Comparison of ENCODE assay signal across 26 cellular contexts in the genomic region with DNA sequence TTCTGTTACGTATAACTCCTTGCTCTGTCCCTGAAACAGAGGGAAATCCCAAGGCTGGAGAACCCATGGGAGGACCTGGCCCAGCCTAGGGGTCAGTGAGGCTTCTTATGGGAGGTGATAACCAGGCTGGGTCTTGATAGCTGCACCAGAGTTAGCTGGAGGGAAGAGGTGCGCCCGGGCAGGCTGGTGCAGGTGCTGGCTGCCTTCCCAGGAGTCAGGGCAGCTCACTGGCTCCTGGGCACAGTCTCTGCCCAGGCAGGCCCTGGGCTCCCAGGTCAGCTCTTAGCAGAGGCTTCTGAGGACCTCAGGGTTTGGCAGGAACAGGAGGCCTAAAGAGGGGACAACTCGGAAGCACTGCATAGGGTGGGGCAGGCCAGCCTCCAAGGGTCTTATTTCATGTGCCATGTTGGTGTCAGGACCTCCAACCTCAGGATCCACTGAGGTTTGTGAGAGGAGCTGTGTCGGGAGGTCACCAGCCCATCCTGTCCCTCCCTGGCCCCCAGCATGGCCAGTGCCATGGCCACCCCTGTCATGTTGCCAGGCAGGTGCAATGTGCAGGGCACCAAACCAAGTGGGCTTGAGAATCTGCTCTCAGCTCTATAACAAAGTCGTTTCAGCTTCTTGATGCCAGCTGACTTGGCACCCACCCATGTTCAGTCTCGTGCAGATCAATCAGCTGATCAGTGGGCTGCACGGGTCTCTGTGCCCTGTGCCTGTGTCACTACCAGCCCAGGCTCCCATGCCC. TPM values are rescaled to one million over a fixed set of nuclear protein-coding genes. Genes with fewer than 3 reads are reported as not detected.
DNase-seq lines count a peak whose midpoint lies in the region; ATAC-seq and TF ChIP-seq lines count a peak whose summit lies in the region.
"Had no signal": no experiment of that assay in that cellular context is flagged by ENCODE, and none has a peak within 500 bp of the region (broad histone marks: within the 10 kb centered on the region; RNA-seq: fewer than 3 reads in every experiment).

No MANE protein-coding gene starts in this region.

- CTCF ChIA-PET in IMR-90 (lab: Yijun Ruan, JAX): interaction anchor here (0.9 kb wide), 1 partner anchor 10 kb away, joined by 3 read pairs; no protein-coding TSS in a partner anchor

- no peak overlapping the region for H4K8ac ChIP-seq in IMR-90 (ENCODE audit: low read depth in 2 of 2, low read length in 2 of 2)

- H3K36me3 Mint-ChIP-seq in glutamatergic neuron (ENCODE audit: unreplicated experiment): peaks cover 9% of the 10 kb centered on the region

- H2BK20ac ChIP-seq in IMR-90 (ENCODE audit: low read depth, low read length): no peak overlapping the region

- H2AFZ ChIP-seq in IMR-90 (replicated peaks; ENCODE audit: low read length, poor library complexity) (peak overlapping the region; percentile 21), osteoblast (ENCODE audit: low read length) (no peak overlapping the region)

- WGBS in IMR-90 (ENCODE audit: extremely low coverage in 2 of 2, insufficient read length in 1 of 2), 2 experiments: 49% methylated on average over 3 of the region's 8 CpGs; no CpG with 5 or more reads in 1 of the 2 experiments

- H3K4me3 Mint-ChIP-seq in glutamatergic neuron (ENCODE audit: unreplicated experiment): no peak overlapping the region
- H3K4me3 Mint-ChIP-seq: activated CD4-positive, alpha-beta T cell treated with anti-CD3 and anti-CD28 coated beads for 36 hours; activated T-cell treated with anti-CD3 and anti-CD28 coated beads, Interleukin-2, amount 50 U/mL, for 4 hours; effector memory CD8-positive, alpha-beta T cell; HFFc6; T-helper 1 cell treated with Interleukin-12 subunit alpha and Interleukin-12 subunit beta and Interleukin-4 antibody, amounts not matched to agents 30 μg/mL and 1 μg/mL, for 36 hours had no signal

- H4K20me1 ChIP-seq in IMR-90 (ENCODE audit: insufficient read depth, low read length) (no peaks in the 10 kb centered on the region), osteoblast (ENCODE audit: insufficient read depth, low read length) (no peaks in the 10 kb centered on the region)
- H4K20me1 ChIP-seq: BLaER1 had no signal

- H3K4me1 ChIP-seq in IMR-90 (ENCODE audit: control insufficient read depth, insufficient read depth, low read length) (no peaks in the 10 kb centered on the region), RWPE2 (ENCODE audit: insufficient read depth, poor library complexity, severe bottlenecking) (peaks cover 10% of the 10 kb centered on the region), osteoblast (ENCODE audit: insufficient read depth, low read length) (no peaks in the 10 kb centered on the region)
- H3K4me1 ChIP-seq: Caco-2, gastroesophageal sphincter, tibial artery had no signal

- H3K23ac ChIP-seq in IMR-90 (ENCODE audit: low read depth, low read length): no peak overlapping the region

- no peak overlapping the region for H3K4me3 ChIP-seq in IMR-90 (ENCODE audit: insufficient read depth, low read depth, low read length)
- H3K4me3 ChIP-seq in RWPE2 (ENCODE audit: severe bottlenecking): no peak overlapping the region
- H3K4me3 ChIP-seq in osteoblast (ENCODE audit: insufficient read depth, low read length): no peak overlapping the region
- H3K4me3 ChIP-seq: BLaER1, coronary artery, gastroesophageal sphincter, tibial artery had no signal

- H3K36me3 ChIP-seq in IMR-90 (ENCODE audit: control insufficient read depth, insufficient read depth, low read length) (no peaks in the 10 kb centered on the region), RWPE2 (ENCODE audit: low read depth) (no peaks in the 10 kb centered on the region), osteoblast (ENCODE audit: insufficient read depth, low read length) (no peaks in the 10 kb centered on the region)
- H3K36me3 ChIP-seq: BLaER1, gastroesophageal sphincter, tibial artery had no signal

- peaks cover 12% of the 10 kb centered on the region for H3K9me3 ChIP-seq in IMR-90 (ENCODE audit: control insufficient read depth, insufficient read depth, low read length)
- no peaks in the 10 kb centered on the region for H3K9me3 ChIP-seq in RWPE2 (ENCODE audit: severe bottlenecking)
- H3K9me3 ChIP-seq in osteoblast (ENCODE audit: low read depth, low read length): peaks cover 9% of the 10 kb centered on the region

- H2BK120ac ChIP-seq in IMR-90 (ENCODE audit: low read depth, low read length): no peak overlapping the region

- no peak overlapping the region for H3K4ac ChIP-seq in IMR-90 (ENCODE audit: low read depth, low read length)

- no peak for TF ChIP-seq POLR2A in IMR-90 (IDR thresholded peaks at IDR 0.05; ENCODE audit: low read depth, low read length)

- no peak overlapping the region for H2BK15ac ChIP-seq in IMR-90 (ENCODE audit: low read depth, low read length)

- dilution Hi-C loops in IMR-90 (cut with HindIII; ENCODE audit: low sequenced_read_pairs, unreplicated experiment): no loop called here

- H3K4me1 Mint-ChIP-seq in glutamatergic neuron (ENCODE audit: low read depth, unreplicated experiment): peaks cover 3% of the 10 kb centered on the region

- ATAC-seq in IMR-90 (ENCODE audit: low read depth) (no peak), RWPE2 (ENCODE audit: low read depth) (peak; percentile 95), left cardiac atrium (peak in 1 of 2 donors; percentile 60), GM19455 (IDR thresholded peaks at IDR 0.05; ENCODE audit: unreplicated experiment) (no peak)
- ATAC-seq: activated CD4-positive, alpha-beta T cell treated with anti-CD3 and anti-CD28 coated beads for 36 hours; activated T-cell treated with anti-CD3 and anti-CD28 coated beads, Interleukin-2, amount 50 U/mL, for 4 hours; effector memory CD8-positive, alpha-beta T cell; gastroesophageal sphincter had no signal

- peaks cover 6% of the 10 kb centered on the region for H3K27me3 Mint-ChIP-seq in glutamatergic neuron (ENCODE audit: unreplicated experiment)
- H3K27me3 Mint-ChIP-seq: activated CD4-positive, alpha-beta T cell treated with anti-CD3 and anti-CD28 coated beads for 36 hours had no signal

- H3K18ac ChIP-seq in IMR-90 (ENCODE audit: low read depth, low read length): no peak overlapping the region

- peaks cover 16% of the 10 kb centered on the region for H3K27me3 ChIP-seq in IMR-90 (ENCODE audit: control insufficient read depth, insufficient read depth, low read length)
- no peaks in the 10 kb centered on the region for H3K27me3 ChIP-seq in RWPE2 (ENCODE audit: insufficient read depth, poor library complexity, severe bottlenecking)
- no peaks in the 10 kb centered on the region for H3K27me3 ChIP-seq in osteoblast (ENCODE audit: insufficient read depth, low read length)
- H3K27me3 ChIP-seq: BLaER1, gastroesophageal sphincter had no signal

- H3K79me2 ChIP-seq in osteoblast (ENCODE audit: insufficient read depth, low read length): no peaks in the 10 kb centered on the region

- H3K27ac ChIP-seq in IMR-90 (ENCODE audit: insufficient read depth, low read length): no peak overlapping the region
- H3K27ac ChIP-seq in RWPE2 (ENCODE audit: poor library complexity, severe bottlenecking): no peak overlapping the region
- no peak overlapping the region for H3K27ac ChIP-seq in osteoblast (ENCODE audit: low read depth, low read length)
- no peak overlapping the region for H3K27ac ChIP-seq in substantia nigra (ENCODE audit: low read depth, low read length, poor library complexity, severe bottlenecking)
- H3K27ac ChIP-seq: BLaER1, coronary artery, gastroesophageal sphincter, KMS-11, tibial artery had no signal

- TF ChIP-seq RAD21 in IMR-90 (IDR thresholded peaks at IDR 0.05; ENCODE audit: low read length): no peak

- no peaks in the 10 kb centered on the region for H3K79me1 ChIP-seq in IMR-90 (ENCODE audit: low read depth in 1 of 2, low read length in 2 of 2)

- H4K5ac ChIP-seq in IMR-90 (ENCODE audit: low read depth, low read length): no peak overlapping the region

- H3K9ac ChIP-seq in IMR-90 (ENCODE audit: low read depth, low read length): no peak overlapping the region
- H3K9ac ChIP-seq: BLaER1, KMS-11 had no signal

- H3K9me3 Mint-ChIP-seq in glutamatergic neuron (ENCODE audit: unreplicated experiment): peaks cover 7% of the 10 kb centered on the region
- H3K9me3 Mint-ChIP-seq: effector memory CD8-positive, alpha-beta T cell had no signal

- no TSS peak for BruUV-seq in IMR-90 (replicated peaks; lab: Mats Ljungman, UMichigan)

- no peak overlapping the region for H3K27ac Mint-ChIP-seq in glutamatergic neuron (ENCODE audit: unreplicated experiment)
- H3K27ac Mint-ChIP-seq: activated CD4-positive, alpha-beta T cell treated with anti-CD3 and anti-CD28 coated beads for 36 hours; effector memory CD8-positive, alpha-beta T cell; HFFc6; T-helper 1 cell treated with Interleukin-12 subunit alpha and Interleukin-12 subunit beta and Interleukin-4 antibody, amounts not matched to agents 30 μg/mL and 1 μg/mL, for 36 hours had no signal

- TF ChIP-seq CTCF in IMR-90 (conservative IDR thresholded peaks at IDR 0.05; ENCODE audit: low read depth, low read length): no peak
- TF ChIP-seq CTCF in RWPE2 (IDR thresholded peaks at IDR 0.05; ENCODE audit: poor library complexity, severe bottlenecking): no peak
- no peak for TF ChIP-seq CTCF in osteoblast (IDR thresholded peaks at IDR 0.05; ENCODE audit: extremely low read depth, low read depth, low read length)
- no peak for TF ChIP-seq CTCF in glutamatergic neuron (IDR thresholded peaks at IDR 0.05; ENCODE audit: partially characterized antibody, unreplicated experiment)

- POLR2A ChIA-PET in IMR-90 (lab: Charles Lee; ENCODE audit: unreplicated experiment): no interaction called here

- no peak overlapping the region for H2AK5ac ChIP-seq in IMR-90 (ENCODE audit: low read depth, low read length)

- no peaks in the 10 kb centered on the region for H3K9me1 ChIP-seq in IMR-90 (ENCODE audit: insufficient read depth, low read length)

- H3K56ac ChIP-seq in IMR-90 (ENCODE audit: extremely low read depth, insufficient read depth, low read length): no peak overlapping the region

- H4K91ac ChIP-seq in IMR-90 (ENCODE audit: insufficient read depth, low read depth, low read length): no peak overlapping the region

- no peak overlapping the region for H2AK9ac ChIP-seq in IMR-90 (replicated peaks; ENCODE audit: low read depth, low read length, poor library complexity)

- H3K4me2 ChIP-seq in IMR-90 (ENCODE audit: low read depth, low read length): no peak overlapping the region
- H3K4me2 ChIP-seq in osteoblast (ENCODE audit: insufficient read depth, low read length): no peak overlapping the region
- H3K4me2 ChIP-seq: BLaER1, KMS-11 had no signal

- DNase-seq in IMR-90 (no peak), RWPE2 (ENCODE audit: low spot score) (peak; percentile 70), left cardiac atrium (peak; percentile 20), osteoblast (ENCODE audit: insufficient read length, low spot score, missing footprints) (peak; percentile 36), substantia nigra (lab: John Stamatoyannopoulos, UW) (no peak), glutamatergic neuron (no peak), amygdala (lab: John Stamatoyannopoulos, UW) (no peak)
- DNase-seq: activated CD4-positive, alpha-beta T cell treated with anti-CD3 and anti-CD28 coated beads for 36 hours; activated T-cell treated with anti-CD3 and anti-CD28 coated beads, Interleukin-2, amount 50 U/mL, for 4 hours; effector memory CD8-positive, alpha-beta T cell; HFFc6; mesendoderm; NCI-H2171; NCI-H526; nucleus accumbens; stimulated activated CD4-positive, alpha-beta T cell treated with anti-CD3 and anti-CD28 coated beads, Interleukin-12 subunit alpha, Interleukin-12 subunit beta, amount 100 ng/mL, for 4 hours; stimulated activated CD4-positive, alpha-beta T cell treated with anti-CD3 and anti-CD28 coated beads, Interleukin-4, amount 100 ng/mL, for 4 hours; stimulated activated naive CD4-positive, alpha-beta T cell treated with Interleukin-2 at 50 U/mL for 16 hours; tibial artery had no signal

- H3K14ac ChIP-seq in IMR-90 (replicated peaks; ENCODE audit: low read depth, low read length): no peak overlapping the region

- in situ Hi-C loops in IMR-90 (cut with MboI; ENCODE audit: low sequenced_read_pairs): no loop called here

- intact Hi-C loops in IMR-90 (cut with micrococcal nuclease): no loop called here
- intact Hi-C loops in left cardiac atrium (cut with DNase I): no loop called here

- H2BK5ac ChIP-seq in IMR-90 (ENCODE audit: low read depth, low read length, poor library complexity, severe bottlenecking): no peak overlapping the region

RNA-seq across cellular contexts. Expression of a gene that starts 20.5 kb away (rescaled TPM):
- 0.36 and 0.56 TPM in 2 replicates for total RNA-seq in IMR-90 (2012; rRNA removed)
- 0.82 and 1.4 TPM in 2 replicates for polyA plus RNA-seq in IMR-90 (2012; rRNA removed)
- polyA plus RNA-seq in IMR-90 (2012; cell fraction: cytosol; rRNA removed): 0.47 and 1.2 TPM in 2 replicates
- 0.91 and 1.9 TPM in 2 replicates for polyA plus RNA-seq in IMR-90 (2012; cell fraction: nucleus; rRNA removed; ENCODE audit: low replicate concordance)
- total RNA-seq in left cardiac atrium: 1 to 10 TPM; 6.5 to 8.1 TPM
- 2.7 and 3.6 TPM in 2 replicates for total RNA-seq in osteoblast
- total RNA-seq in glutamatergic neuron (ENCODE audit: unreplicated experiment): 0.27 TPM

Comparison
In these comparisons a context has a peak if more than half of its experiments do, and no peak if none do; other contexts are left out.
1. DNase-seq: peak in RWPE2 (single experiment), left cardiac atrium (single experiment) and osteoblast (single experiment); none in IMR-90 (single experiment), substantia nigra (0 of 49), glutamatergic neuron (single experiment) and amygdala (0 of 56).